12 cellular contexts compared by ENCODE assay signal in the genomic region with DNA sequence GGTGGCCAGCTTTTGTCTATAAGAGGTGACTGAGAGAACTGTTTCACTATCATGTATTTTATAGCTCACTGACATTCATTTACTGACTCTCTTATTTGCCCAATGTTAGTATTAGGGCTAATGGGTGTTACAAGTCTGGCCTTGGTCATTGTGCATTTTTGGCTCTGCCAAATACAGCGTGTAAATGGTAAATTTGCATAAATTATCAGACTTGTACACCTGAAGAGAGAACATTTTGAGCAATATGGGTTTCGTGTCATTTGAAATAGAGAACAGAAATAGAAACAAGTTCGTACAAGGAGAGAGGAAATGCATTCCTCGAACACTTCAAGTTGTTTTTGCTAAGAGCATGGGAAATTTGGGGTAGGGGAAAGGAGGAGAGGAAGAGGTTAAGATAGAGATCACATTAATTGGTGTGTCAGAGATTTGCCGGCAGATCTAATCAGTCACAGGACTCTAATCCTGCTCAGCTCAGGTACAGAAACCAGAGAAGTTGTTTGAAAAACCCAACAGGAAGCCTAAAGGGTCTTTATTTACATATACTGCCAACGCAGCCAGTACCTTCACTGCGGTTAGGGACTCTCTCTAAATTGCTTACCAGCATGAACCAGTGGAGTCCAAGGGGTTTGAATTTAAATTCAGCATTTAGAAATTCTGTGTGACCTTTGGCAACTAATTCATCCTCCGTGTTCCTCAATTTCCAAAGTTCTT.
DNase-seq lines count a peak whose midpoint lies in the region; ATAC-seq, FAIRE-seq and TF ChIP-seq lines count a peak whose summit lies in the region.
"Had no signal": no experiment of that assay in that cellular context is flagged by ENCODE, and none has a peak within 500 bp of the region (broad histone marks: within the 10 kb centered on the region; RNA-seq: fewer than 3 reads in every experiment).

No MANE protein-coding gene starts in this region.

- no peak for TF ChIP-seq CTCF in gastroesophageal sphincter (IDR thresholded peaks at IDR 0.05)

- no peaks in the 10 kb centered on the region for H3K27me3 Mint-ChIP-seq in T-helper 2 cell treated with Interferon-gamma antibody and Interleukin-4, amounts not matched to agents 5 μg/mL and 100 μg/mL, for 36 hours (ENCODE audit: low read depth)
- H3K27me3 Mint-ChIP-seq: memory B cell had no signal

- H3K27ac Mint-ChIP-seq in T-helper 2 cell treated with Interferon-gamma antibody and Interleukin-4, amounts not matched to agents 5 μg/mL and 100 μg/mL, for 36 hours = no peak overlapping the region
- H3K27ac Mint-ChIP-seq: CD14-positive monocyte, memory B cell had no signal

- H3K4me3 Mint-ChIP-seq in T-helper 2 cell treated with Interferon-gamma antibody and Interleukin-4, amounts not matched to agents 5 μg/mL and 100 μg/mL, for 36 hours = peak overlapping the region; percentile 49
- H3K4me3 Mint-ChIP-seq: CD14-positive monocyte, memory B cell had no signal

- DNase-seq in GM12891 (ENCODE audit: insufficient read length, low spot score) (peak; percentile 12), HK-2 (ENCODE audit: unreplicated experiment) (no peak), COR-L47 (lab: John Stamatoyannopoulos, UW) (no peak), hepatic stellate cell (ENCODE audit: low spot score) (no peak)
- DNase-seq in T-helper 2 cell treated with Interferon-gamma antibody and Interleukin-4, amounts not matched to agents 5 μg/mL and 100 μg/mL, for 36 hours (ENCODE audit: low spot score) = no peak
- DNase-seq: upper lobe of right lung had no signal

- H3K9me3 ChIP-seq in gastroesophageal sphincter = no peaks in the 10 kb centered on the region
- H3K9me3 ChIP-seq: upper lobe of right lung had no signal

- peaks cover 6% of the 10 kb centered on the region for H3K9me3 Mint-ChIP-seq in T-helper 2 cell treated with Interferon-gamma antibody and Interleukin-4, amounts not matched to agents 5 μg/mL and 100 μg/mL, for 36 hours
- H3K9me3 Mint-ChIP-seq: memory B cell had no signal

- 51 to 72% methylated on average over 7 to 8 of the region's 8 CpGs for WGBS in gastroesophageal sphincter (ENCODE audit: low coverage in 1 of 2), 2 donors

- TF ChIP-seq EP300 in gastroesophageal sphincter (IDR thresholded peaks at IDR 0.05) = no peak

- peaks cover 8% of the 10 kb centered on the region for H3K4me1 Mint-ChIP-seq in T-helper 2 cell treated with Interferon-gamma antibody and Interleukin-4, amounts not matched to agents 5 μg/mL and 100 μg/mL, for 36 hours (ENCODE audit: low read depth)
- H3K4me1 Mint-ChIP-seq: CD14-positive monocyte had no signal

- H3K4me3 ChIP-seq in gastroesophageal sphincter = no peak overlapping the region
- H3K4me3 ChIP-seq: upper lobe of right lung had no signal

- FAIRE-seq in GM12891 (lab: Jason Lieb, UNC) = no peak

- TF ChIP-seq POLR2A in GM12891 (IDR thresholded peaks at IDR 0.05; ENCODE audit: low read depth, low read length) (no peak), gastroesophageal sphincter (IDR thresholded peaks at IDR 0.05) (no peak)

- ATAC-seq in GM19468 (IDR thresholded peaks at IDR 0.05; ENCODE audit: extremely low read depth, unreplicated experiment) = peak; percentile 84
- ATAC-seq in HG03064 (IDR thresholded peaks at IDR 0.05; ENCODE audit: low read depth, unreplicated experiment) = peak; percentile 88
- no peak for ATAC-seq in gastroesophageal sphincter
- ATAC-seq: Panc1, upper lobe of right lung had no signal

- H3K27me3 ChIP-seq in gastroesophageal sphincter = no peaks in the 10 kb centered on the region
- H3K27me3 ChIP-seq: upper lobe of right lung had no signal

- no peaks in the 10 kb centered on the region for H3K36me3 Mint-ChIP-seq in T-helper 2 cell treated with Interferon-gamma antibody and Interleukin-4, amounts not matched to agents 5 μg/mL and 100 μg/mL, for 36 hours (ENCODE audit: low read depth)
- H3K36me3 Mint-ChIP-seq: CD14-positive monocyte, memory B cell had no signal

- H3K27ac ChIP-seq in gastroesophageal sphincter = no peak overlapping the region
- H3K27ac ChIP-seq: upper lobe of right lung had no signal

- H3K4me1 ChIP-seq in gastroesophageal sphincter = no peaks in the 10 kb centered on the region
- H3K4me1 ChIP-seq: upper lobe of right lung had no signal

- H3K36me3 ChIP-seq in gastroesophageal sphincter = no peaks in the 10 kb centered on the region
- H3K36me3 ChIP-seq: upper lobe of right lung had no signal

TF ChIP-seq in GM12891, 5 proteins besides CTCF, POLR2A, EP300 and RAD21:
- TF ChIP-seq POLR2AphosphoS5 (IDR thresholded peaks at IDR 0.05; ENCODE audit: low read depth, low read length) = no peak
- no peak for TF ChIP-seq PAX5 (IDR thresholded peaks at IDR 0.05; ENCODE audit: insufficient read depth, low read length, severe bottlenecking)
- TF ChIP-seq POU2F2 (IDR thresholded peaks at IDR 0.05; ENCODE audit: low read depth, low read length) = 0 out of 2 replicates have a peak, but pooled peaks have one; percentile 52
- TF ChIP-seq TAF1 (IDR thresholded peaks at IDR 0.05; ENCODE audit: low read depth, low read length) = no peak
- 0 out of 2 replicates have a peak, but pooled peaks have one; percentile 1 for TF ChIP-seq SPI1 (IDR thresholded peaks at IDR 0.05; ENCODE audit: low read depth, low read length)
